ENCODE assay signal across 24 cellular contexts in the genomic region with DNA sequence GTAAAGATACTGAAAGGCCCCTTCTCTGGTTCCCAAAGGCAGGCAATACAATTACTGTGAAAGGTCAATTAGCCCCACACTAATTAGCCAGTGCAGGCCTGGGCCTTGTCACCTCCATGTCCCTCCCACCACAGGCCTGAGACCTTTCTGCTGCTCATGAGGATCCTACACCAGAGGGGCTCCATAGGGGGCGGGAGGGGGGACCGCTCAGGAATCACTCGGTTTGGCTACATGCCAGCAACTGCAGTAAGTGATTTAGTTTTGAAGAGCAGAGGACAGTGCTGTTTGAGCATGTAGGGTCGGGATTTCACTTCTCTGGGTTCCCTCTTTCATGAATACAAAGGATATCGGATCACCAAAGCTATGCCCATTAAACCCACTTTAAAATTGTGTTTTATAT.
"Had no signal": no experiment of that assay in that cellular context is flagged by ENCODE, and none has a peak within 500 bp of the region (broad histone marks: within the 10 kb centered on the region; RNA-seq: fewer than 3 reads in every experiment).

No MANE protein-coding gene starts in this region.

- H3K4me2 ChIP-seq: hepatocyte had no signal

- H3K4me3 Mint-ChIP-seq: activated CD4-positive, alpha-beta memory T cell treated with anti-CD3 and anti-CD28 coated beads, Interleukin-2, amount 10 ng/mL, durations not matched to agents 7 days and 5 days; activated CD4-positive, alpha-beta T cell treated with anti-CD3 and anti-CD28 coated beads, Interleukin-2, amount 10 ng/mL, durations not matched to agents 7 days and 5 days; activated naive CD4-positive, alpha-beta T cell treated with anti-CD3 and anti-CD28 coated beads, Interleukin-2, amount 10 ng/mL, durations not matched to agents 7 days and 5 days; activated naive CD8-positive, alpha-beta T cell treated with anti-CD3 and anti-CD28 coated beads, Interleukin-2, amount 10 ng/mL, durations not matched to agents 7 days and 5 days; activated T-cell treated with anti-CD3 and anti-CD28 coated beads, Interleukin-2, amount 50 U/mL, for 24 hours; effector memory CD8-positive, alpha-beta T cell; natural killer cell had no signal

- H3K36me3 ChIP-seq: brain microvascular endothelial cell, gastroesophageal sphincter, lower lobe of right lung, transverse colon had no signal

- H3K79me2 ChIP-seq: hepatocyte had no signal

- H3K4me3 ChIP-seq: gastroesophageal sphincter, hepatocyte, lower lobe of right lung, testis, transverse colon had no signal

- DNase-seq: activated CD4-positive, alpha-beta memory T cell treated with anti-CD3 and anti-CD28 coated beads, Interleukin-2, amount 10 ng/mL, durations not matched to agents 7 days and 5 days; activated CD4-positive, alpha-beta T cell treated with anti-CD3 and anti-CD28 coated beads, Interleukin-2, amount 10 ng/mL, durations not matched to agents 7 days and 5 days; activated CD8-positive, alpha-beta memory T cell treated with anti-CD3 and anti-CD28 coated beads, Interleukin-2, amount 50 U/mL, for 48 hours; activated gamma-delta T cell; activated naive CD4-positive, alpha-beta T cell treated with anti-CD3 and anti-CD28 coated beads, Interleukin-2, amount 10 ng/mL, durations not matched to agents 7 days and 5 days; activated naive CD8-positive, alpha-beta T cell treated with anti-CD3 and anti-CD28 coated beads, Interleukin-2, amount 10 ng/mL, durations not matched to agents 7 days and 5 days; activated T-cell treated with anti-CD3 and anti-CD28 coated beads, Interleukin-2, amount 50 U/mL, for 24 hours; brain microvascular endothelial cell; cortex of kidney; effector memory CD8-positive, alpha-beta T cell; lower lobe of right lung; mesenchymal stem cell; natural killer cell; posterior cingulate gyrus; right cardiac atrium; stimulated activated CD4-positive, alpha-beta T cell treated with anti-CD3 and anti-CD28 coated beads, Interleukin-2, amount 100 ng/mL, for 48 hours; stimulated activated naive CD8-positive, alpha-beta T cell treated with anti-CD3 and anti-CD28 coated beads, Interleukin-15, Interleukin-2, amounts not matched to agents 100 U/mL and 50 U/mL, for 24 hours; testis; transverse colon had no signal

- H3K9me3 ChIP-seq: gastroesophageal sphincter, lower lobe of right lung, testis, transverse colon had no signal

- H3K27ac ChIP-seq: brain microvascular endothelial cell, gastroesophageal sphincter, hepatocyte, lower lobe of right lung, testis, transverse colon, VCaP had no signal

- H3K4me1 ChIP-seq: gastroesophageal sphincter, lower lobe of right lung, testis, transverse colon had no signal

- H3K27me3 ChIP-seq: brain microvascular endothelial cell, gastroesophageal sphincter, hepatocyte, testis, transverse colon had no signal

- H3K27ac Mint-ChIP-seq: activated CD4-positive, alpha-beta memory T cell treated with anti-CD3 and anti-CD28 coated beads, Interleukin-2, amount 10 ng/mL, durations not matched to agents 7 days and 5 days; activated CD4-positive, alpha-beta T cell treated with anti-CD3 and anti-CD28 coated beads, Interleukin-2, amount 10 ng/mL, durations not matched to agents 7 days and 5 days; activated naive CD4-positive, alpha-beta T cell treated with anti-CD3 and anti-CD28 coated beads, Interleukin-2, amount 10 ng/mL, durations not matched to agents 7 days and 5 days; activated naive CD8-positive, alpha-beta T cell treated with anti-CD3 and anti-CD28 coated beads, Interleukin-2, amount 10 ng/mL, durations not matched to agents 7 days and 5 days; activated T-cell treated with anti-CD3 and anti-CD28 coated beads, Interleukin-2, amount 50 U/mL, for 24 hours; effector memory CD8-positive, alpha-beta T cell; natural killer cell had no signal

- H3K4me1 Mint-ChIP-seq: activated CD4-positive, alpha-beta memory T cell treated with anti-CD3 and anti-CD28 coated beads, Interleukin-2, amount 10 ng/mL, durations not matched to agents 7 days and 5 days; activated CD4-positive, alpha-beta T cell treated with anti-CD3 and anti-CD28 coated beads, Interleukin-2, amount 10 ng/mL, durations not matched to agents 7 days and 5 days; activated naive CD4-positive, alpha-beta T cell treated with anti-CD3 and anti-CD28 coated beads, Interleukin-2, amount 10 ng/mL, durations not matched to agents 7 days and 5 days; activated naive CD8-positive, alpha-beta T cell treated with anti-CD3 and anti-CD28 coated beads, Interleukin-2, amount 10 ng/mL, durations not matched to agents 7 days and 5 days; natural killer cell had no signal

- H3K36me3 Mint-ChIP-seq: activated naive CD4-positive, alpha-beta T cell treated with anti-CD3 and anti-CD28 coated beads, Interleukin-2, amount 10 ng/mL, durations not matched to agents 7 days and 5 days; activated naive CD8-positive, alpha-beta T cell treated with anti-CD3 and anti-CD28 coated beads, Interleukin-2, amount 10 ng/mL, durations not matched to agents 7 days and 5 days; natural killer cell had no signal

- H2AFZ ChIP-seq: hepatocyte had no signal

- H3K9me3 Mint-ChIP-seq: activated CD4-positive, alpha-beta memory T cell treated with anti-CD3 and anti-CD28 coated beads, Interleukin-2, amount 10 ng/mL, durations not matched to agents 7 days and 5 days; activated naive CD4-positive, alpha-beta T cell treated with anti-CD3 and anti-CD28 coated beads, Interleukin-2, amount 10 ng/mL, durations not matched to agents 7 days and 5 days; activated naive CD8-positive, alpha-beta T cell treated with anti-CD3 and anti-CD28 coated beads, Interleukin-2, amount 10 ng/mL, durations not matched to agents 7 days and 5 days; activated T-cell treated with anti-CD3 and anti-CD28 coated beads, Interleukin-2, amount 50 U/mL, for 24 hours; effector memory CD8-positive, alpha-beta T cell had no signal

- H3K27me3 Mint-ChIP-seq: activated CD4-positive, alpha-beta memory T cell treated with anti-CD3 and anti-CD28 coated beads, Interleukin-2, amount 10 ng/mL, durations not matched to agents 7 days and 5 days; activated CD4-positive, alpha-beta T cell treated with anti-CD3 and anti-CD28 coated beads, Interleukin-2, amount 10 ng/mL, durations not matched to agents 7 days and 5 days; activated naive CD4-positive, alpha-beta T cell treated with anti-CD3 and anti-CD28 coated beads, Interleukin-2, amount 10 ng/mL, durations not matched to agents 7 days and 5 days; activated naive CD8-positive, alpha-beta T cell treated with anti-CD3 and anti-CD28 coated beads, Interleukin-2, amount 10 ng/mL, durations not matched to agents 7 days and 5 days; activated T-cell treated with anti-CD3 and anti-CD28 coated beads, Interleukin-2, amount 50 U/mL, for 24 hours; effector memory CD8-positive, alpha-beta T cell had no signal

- ATAC-seq: activated CD4-positive, CD25-positive, alpha-beta regulatory T cell treated with anti-CD3 and anti-CD28 coated beads, Interleukin-2, amount 50 U/mL, for 24 hours; effector memory CD8-positive, alpha-beta T cell; gastroesophageal sphincter; left lobe of liver; lower lobe of right lung; natural killer cell; right cardiac atrium; stimulated activated naive CD8-positive, alpha-beta T cell treated with anti-CD3 and anti-CD28 coated beads, Interleukin-15, Interleukin-2, amounts not matched to agents 100 U/mL and 50 U/mL, for 24 hours had no signal
